19 cellular contexts compared by ENCODE assay signal in genomic region chr15:36782681-36783080, GRCh38.
"Had no signal": no experiment of that assay in that cellular context is flagged by ENCODE, and none has a peak within 500 bp of the region (broad histone marks: within the 10 kb centered on the region; RNA-seq: fewer than 3 reads in every experiment).

No MANE protein-coding gene starts in this region.

- H3K27ac ChIP-seq: RWPE1 had no signal

- H3K27me3 ChIP-seq: MG63 had no signal

- ATAC-seq: HepG2, SK-N-SH treated with all-trans-retinoic acid at 6 μM for 48 hours had no signal

- H3K36me3 ChIP-seq: MG63 had no signal

- DNase-seq: IMR-90, Karpas-422, KG1, MG63, NCI-H1092 treated with DMSO at 0.1 percent for 48 hours, NCI-H1436, NCI-H187, NCI-H2029, NCI-H2171, NCI-H226, NCI-H446, NCI-H510A, NCI-H524 treated with DMSO at 0.1 percent for 48 hours, NCI-H69, NCI-H774, SHP77 had no signal

- H3K9me3 ChIP-seq: MG63 had no signal

- H3K4me3 ChIP-seq: MG63 had no signal
